In genomic region chr10:60732240-60733188, GRCh38 we compare ENCODE assay signal across 8 cellular contexts. TPM values are rescaled to one million over a fixed set of nuclear protein-coding genes. Genes with fewer than 3 reads are reported as not detected.
A peak's percentile ranks its signal among the peaks of the same experiment; 100 is the strongest.
DNase-seq lines count a peak whose midpoint lies in the region; ATAC-seq and TF ChIP-seq lines count a peak whose summit lies in the region.

No MANE protein-coding gene starts in this region.

- H3K9me3 Mint-ChIP-seq in activated T-cell treated with anti-CD3 and anti-CD28 coated beads, Interleukin-2, amount 50 U/mL, for 4 hours, result no peaks in the 10 kb centered on the region

- H3K36me3 ChIP-seq in gastroesophageal sphincter, result no peaks in the 10 kb centered on the region
- no peaks in the 10 kb centered on the region for H3K36me3 ChIP-seq in psoas muscle (ENCODE audit: insufficient read depth in 1 of 2, low read depth in 1 of 2)

- ATAC-seq in GM19328 (IDR thresholded peaks at IDR 0.05; ENCODE audit: unreplicated experiment), result peak; percentile 35
- peak; percentile 32 to 50 for ATAC-seq in activated T-cell treated with anti-CD3 and anti-CD28 coated beads, Interleukin-2, amount 50 U/mL, for 4 hours
- ATAC-seq in gastroesophageal sphincter, result no peak
- peak in 3 of 4 donors; percentile 23 to 30 (median 25) for ATAC-seq in psoas muscle
- ATAC-seq in GM18520 (IDR thresholded peaks at IDR 0.05; ENCODE audit: unreplicated experiment), result no peak

- no peak for TF ChIP-seq POLR2A in gastroesophageal sphincter (IDR thresholded peaks at IDR 0.05)

- peak overlapping the region; percentile 37 for H3K4me3 ChIP-seq in AG09309 (ENCODE audit: control insufficient read depth, low read depth, low read length)
- H3K4me3 ChIP-seq in gastroesophageal sphincter, result peak overlapping the region; percentile 29 to 59
- peak overlapping the region; percentile 69 for H3K4me3 ChIP-seq in psoas muscle

- H3K9me3 ChIP-seq in gastroesophageal sphincter (no peaks in the 10 kb centered on the region), psoas muscle (no peaks in the 10 kb centered on the region)

- no peaks in the 10 kb centered on the region for H3K36me3 Mint-ChIP-seq in activated T-cell treated with anti-CD3 and anti-CD28 coated beads, Interleukin-2, amount 50 U/mL, for 4 hours (ENCODE audit: insufficient read depth)

- H3K4me1 Mint-ChIP-seq in activated T-cell treated with anti-CD3 and anti-CD28 coated beads, Interleukin-2, amount 50 U/mL, for 4 hours (ENCODE audit: low read depth), result peaks cover 47% of the 10 kb centered on the region

- 50 to 69% methylated on average over 12 to 28 of the region's 47 CpGs for WGBS in gastroesophageal sphincter (ENCODE audit: low coverage in 1 of 2), 2 donors
- 13 to 14% (median 13%) methylated on average over 43 to 47 of the region's 47 CpGs for WGBS in psoas muscle, 3 donors

- DNase-seq in AG09309 (ENCODE audit: low read depth) (no peak), psoas muscle (peak in 1 of 2 donors; percentile 51), cerebellar nuclear complex (lab: John Stamatoyannopoulos, UW) (no peak)
- peak; percentile 11 for DNase-seq in activated T-cell treated with anti-CD3 and anti-CD28 coated beads, Interleukin-2, amount 50 U/mL, for 4 hours

- peaks cover 11% of the 10 kb centered on the region for H3K27me3 Mint-ChIP-seq in activated T-cell treated with anti-CD3 and anti-CD28 coated beads, Interleukin-2, amount 50 U/mL, for 4 hours (ENCODE audit: low read depth)

- H3K27ac ChIP-seq in gastroesophageal sphincter (peak overlapping the region in 1 of 4 donors; percentile 19), psoas muscle (no peak overlapping the region)

- TF ChIP-seq RAD21 in Ishikawa (IDR thresholded peaks at IDR 0.05; ENCODE audit: low read depth), result no peak

- no peak for TF ChIP-seq CTCF in AG09309 (IDR thresholded peaks at IDR 0.05; ENCODE audit: control insufficient read depth, insufficient read depth, low read depth, low read length, missing control alignments)
- TF ChIP-seq CTCF in gastroesophageal sphincter (IDR thresholded peaks at IDR 0.05), result no peak
- no peak for TF ChIP-seq CTCF in psoas muscle (IDR thresholded peaks at IDR 0.05)

- H3K4me3 Mint-ChIP-seq in activated T-cell treated with anti-CD3 and anti-CD28 coated beads, Interleukin-2, amount 50 U/mL, for 4 hours, result peak overlapping the region; percentile 91

- TF ChIP-seq EP300 in Ishikawa (IDR thresholded peaks at IDR 0.05; ENCODE audit: borderline replicate concordance), result no peak
- no peak for TF ChIP-seq EP300 in gastroesophageal sphincter (IDR thresholded peaks at IDR 0.05)

- H3K4me1 ChIP-seq in gastroesophageal sphincter (peaks cover 0 to 14% (median 0%) of the 10 kb centered on the region in 3 donors), psoas muscle (peaks cover 3% of the 10 kb centered on the region)

- intact Hi-C loops in psoas muscle (cut with DNase I), result no loop called here

- peaks cover 51% of the 10 kb centered on the region for H3K27me3 ChIP-seq in gastroesophageal sphincter
- peaks cover 0 to 41% (median 19%) of the 10 kb centered on the region in 3 donors for H3K27me3 ChIP-seq in psoas muscle (ENCODE audit: insufficient read depth in 3 of 3, low read length in 2 of 3)

TF ChIP-seq in Ishikawa, 13 proteins besides CTCF, POLR2A, EP300 and RAD21:
- TF ChIP-seq EGR1 (IDR thresholded peaks at IDR 0.05) (no peak), TAF1 (IDR thresholded peaks at IDR 0.05; ENCODE audit: low read depth) (0 out of 2 replicates have a peak, but pooled peaks have one; percentile 4)

RNA-seq across cellular contexts. Expression of gene CDK1, which starts 45.8 kb away (rescaled TPM):
- total RNA-seq in activated T-cell treated with anti-CD3 and anti-CD28 coated beads, Interleukin-2, amount 50 U/mL, for 4 hours, result 10 to 100 TPM in 2 of 3 donors, 1 to 10 TPM in 1; 9.6 to 15.0 (median 12.7) TPM
- total RNA-seq in gastroesophageal sphincter (1 to 10 TPM in 2 of 4 donors, under 1 TPM in 2; 0.40 to 6.9 (median 1.3) TPM), psoas muscle (under 1 TPM; 0.44 to 0.92 (median 0.61) TPM)
- polyA plus RNA-seq in psoas muscle, result 1 to 10 TPM in 1 of 3 donors, under 1 TPM in 2; 0.47 to 1.5 (median 0.59) TPM

Comparison
In these comparisons a context has a peak if more than half of its experiments do, and no peak if none do; other contexts are left out.
1. ATAC-seq: peak in GM19328 (single experiment), activated T-cell treated with anti-CD3 and anti-CD28 coated beads, Interleukin-2, amount 50 U/mL, for 4 hours (2 of 2) and psoas muscle (3 of 4); none in gastroesophageal sphincter (single experiment) and GM18520 (single experiment).
2. Peak in every context shown above with its lines, with median percentiles within 50 percentile points of each other: H3K4me3 ChIP-seq.